ENCODE assay signal across 11 cellular contexts in genomic region chr3:11548721-11549131, GRCh38.
DNase-seq lines count a peak whose midpoint lies in the region; ATAC-seq and TF ChIP-seq lines count a peak whose summit lies in the region.
"Had no signal": no experiment of that assay in that cellular context is flagged by ENCODE, and none has a peak within 500 bp of the region (broad histone marks: within the 10 kb centered on the region; RNA-seq: fewer than 3 reads in every experiment).

No MANE protein-coding gene starts in this region.

- H3K9me3 Mint-ChIP-seq in type B pancreatic cell = peaks cover 20% of the 10 kb centered on the region

- H3K27ac ChIP-seq in left ventricle myocardium inferior (replicated peaks) = peak overlapping the region; percentile 46

- H3K27ac Mint-ChIP-seq in type B pancreatic cell = peak overlapping the region; percentile 24
- H3K27ac Mint-ChIP-seq: stimulated activated naive B cell treated with anti-CD40 and anti-IgM and Interleukin-4, amounts not matched to agents 10 μg/mL and 1 μg/mL and 100 μg/mL, for 72 hours had no signal

- no peak overlapping the region for H3K4me3 Mint-ChIP-seq in type B pancreatic cell
- H3K4me3 Mint-ChIP-seq: stimulated activated naive B cell treated with anti-CD40 and anti-IgM and Interleukin-4, amounts not matched to agents 10 μg/mL and 1 μg/mL and 100 μg/mL, for 72 hours had no signal

- intact Hi-C loops in left ventricle myocardium inferior (cut with micrococcal nuclease) = no loop called here

- no peaks in the 10 kb centered on the region for H3K27me3 ChIP-seq in left ventricle myocardium inferior (ENCODE audit: low read depth)

- no peak overlapping the region for H3K4me3 ChIP-seq in left ventricle myocardium inferior

- H3K4me1 ChIP-seq in left ventricle myocardium inferior = peaks cover 55% of the 10 kb centered on the region

- no peaks in the 10 kb centered on the region for H3K27me3 Mint-ChIP-seq in type B pancreatic cell
- H3K27me3 Mint-ChIP-seq: stimulated activated naive B cell treated with anti-CD40 and anti-IgM and Interleukin-4, amounts not matched to agents 10 μg/mL and 1 μg/mL and 100 μg/mL, for 72 hours had no signal

- H3K36me3 ChIP-seq in left ventricle myocardium inferior = no peaks in the 10 kb centered on the region

- peak; percentile 52 for ATAC-seq in SK-N-SH treated with all-trans-retinoic acid at 6 μM for 48 hours
- ATAC-seq in HG03039 (IDR thresholded peaks at IDR 0.05; ENCODE audit: unreplicated experiment) = no peak
- no peak for ATAC-seq in HG02798 (IDR thresholded peaks at IDR 0.05; ENCODE audit: poor library complexity, unreplicated experiment)
- ATAC-seq in HG02870 (IDR thresholded peaks at IDR 0.05; ENCODE audit: unreplicated experiment) = no peak
- ATAC-seq: stimulated activated naive B cell treated with anti-CD40 and anti-IgM and Interleukin-4, amounts not matched to agents 10 μg/mL and 1 μg/mL and 100 μg/mL, for 72 hours had no signal

- peaks cover 5% of the 10 kb centered on the region for H3K9me3 ChIP-seq in left ventricle myocardium inferior (replicated peaks)

- DNase-seq in NCI-H748 (lab: John Stamatoyannopoulos, UW; ENCODE audit: unreplicated experiment) (peak; percentile 35), NCI-H748 treated with DMSO at 0.1 percent for 48 hours (lab: John Stamatoyannopoulos, UW) (no peak), left ventricle myocardium inferior (peak; percentile 21), type B pancreatic cell (ENCODE audit: extremely low spot score, unreplicated experiment) (no peak)
- DNase-seq: AML-193; NCI-H446 treated with DMSO at 0.1 percent for 48 hours; stimulated activated naive B cell treated with anti-CD40 and anti-IgM and Interleukin-4, amounts not matched to agents 10 μg/mL and 1 μg/mL and 100 μg/mL, for 72 hours had no signal

- TF ChIP-seq CTCF in left ventricle myocardium inferior (IDR thresholded peaks at IDR 0.05; ENCODE audit: borderline replicate concordance) = no peak
- no peak for TF ChIP-seq CTCF in type B pancreatic cell (conservative IDR thresholded peaks at IDR 0.05)

- peaks cover 41% of the 10 kb centered on the region for H3K36me3 Mint-ChIP-seq in type B pancreatic cell

- peaks cover 40% of the 10 kb centered on the region for H3K4me1 Mint-ChIP-seq in type B pancreatic cell (ENCODE audit: unreplicated experiment)

TF ChIP-seq in SK-N-SH treated with all-trans-retinoic acid at 6 μM for 48 hours, 23 proteins besides CTCF, POLR2A, EP300 and RAD21:
- no peak for TF ChIP-seq TSHZ2 (CRISPR knock-in tag; IDR thresholded peaks at IDR 0.05)
- TF ChIP-seq ISL1 (CRISPR knock-in tag; IDR thresholded peaks at IDR 0.05) = no peak

Comparison
In these comparisons a context has a peak if more than half of its experiments do, and no peak if none do; other contexts are left out.
1. DNase-seq: peak in NCI-H748 (single experiment) and left ventricle myocardium inferior (single experiment); none in NCI-H748 treated with DMSO at 0.1 percent for 48 hours (single experiment) and type B pancreatic cell (single experiment).